Comparison of ENCODE assay signal across 2 cellular contexts in genomic region chr3:124373524-124373923, GRCh38.
A peak's percentile ranks its signal among the peaks of the same experiment; 100 is the strongest.
TF ChIP-seq lines count a peak whose summit lies in the region.

No MANE protein-coding gene starts in this region.

TF ChIP-seq in GM12878, 131 proteins besides CTCF, POLR2A, EP300 and RAD21 (continued from another document and continues in another):
- TF ChIP-seq EZH2 (IDR thresholded peaks at IDR 0.05; ENCODE audit: borderline replicate concordance, control insufficient read depth, low read depth, low read length) (no peak), MEF2A (IDR thresholded peaks at IDR 0.05; ENCODE audit: insufficient read depth, low read depth, low read length) (peak; percentile 91), MTA3 (IDR thresholded peaks at IDR 0.05; ENCODE audit: borderline replicate concordance, low read length) (peak; percentile 86; the same call in 1 of the 2 replicates), BCL3 (IDR thresholded peaks at IDR 0.05; ENCODE audit: borderline replicate concordance, insufficient read depth, low read depth, low read length, poor library complexity, severe bottlenecking) (no peak), JUNB (IDR thresholded peaks at IDR 0.05) (peak; percentile 98), MLLT1 (IDR thresholded peaks at IDR 0.05) (peak; percentile 9; the same call in 1 of the 2 replicates), TAF1 (IDR thresholded peaks at IDR 0.05; ENCODE audit: borderline replicate concordance, low read depth, low read length) (no peak), RFX5 (IDR thresholded peaks at IDR 0.05; ENCODE audit: low read depth, low read length) (no peak), GABPA (IDR thresholded peaks at IDR 0.05; ENCODE audit: low read depth) (peak; percentile 53; the same call in 1 of the 2 replicates), ZBED1 (IDR thresholded peaks at IDR 0.05; ENCODE audit: borderline replicate concordance) (peak; percentile 75; the same call in 1 of the 2 replicates), BCL11A (IDR thresholded peaks at IDR 0.05; ENCODE audit: low read depth, low read length) (peak; percentile 88), ZBTB33 (IDR thresholded peaks at IDR 0.05) (no peak), IKZF2 (IDR thresholded peaks at IDR 0.05) (peak; percentile 73 to 81), IKZF1 (conservative IDR thresholded peaks at IDR 0.05) (peak; percentile 64), DPF2 (IDR thresholded peaks at IDR 0.05) (peak; percentile 49; the same call in 1 of the 2 replicates), IRF4 (IDR thresholded peaks at IDR 0.05; ENCODE audit: low read depth, low read length) (peak; percentile 94), SP1 (IDR thresholded peaks at IDR 0.05; ENCODE audit: low read depth, low read length) (no peak), POLR2AphosphoS5 (IDR thresholded peaks at IDR 0.05; ENCODE audit: low read length) (no peak), TCF12 (IDR thresholded peaks at IDR 0.05; ENCODE audit: low read depth, low read length) (peak; percentile 51), CREM (IDR thresholded peaks at IDR 0.05; ENCODE audit: low read depth) (peak; percentile 69; the same call in 1 of the 2 replicates), NFIC (IDR thresholded peaks at IDR 0.05; ENCODE audit: low read depth, low read length) (peak; percentile 94), FOXM1 (IDR thresholded peaks at IDR 0.05; ENCODE audit: low read depth, low read length) (peak; percentile 96), PML (IDR thresholded peaks at IDR 0.05; ENCODE audit: low read length) (peak; percentile 80; the same call in 1 of the 2 replicates), TCF7 (IDR thresholded peaks at IDR 0.05; ENCODE audit: borderline replicate concordance) (peak; percentile 91), MEF2B (IDR thresholded peaks at IDR 0.05; ENCODE audit: partially characterized antibody, poor library complexity, severe bottlenecking) (peak; percentile 38), ETV6 (conservative IDR thresholded peaks at IDR 0.05 in 1 of 2, IDR thresholded peaks at IDR 0.05 in 1 of 2; ENCODE audit: borderline replicate concordance in 1 of 2, low read depth in 1 of 2) (peak in 1 of 2 experiments; percentile 72; a peak in 2 of 4 replicates), SRF (IDR thresholded peaks at IDR 0.05; ENCODE audit: low read depth in 2 of 2, low read length in 2 of 2) (peak; percentile 38 to 96; a peak in 3 of 4 replicates)

TF ChIP-seq in SK-N-SH, 30 proteins besides CTCF, POLR2A, EP300 and RAD21 (continued from another document):
- TF ChIP-seq POLR2AphosphoS5 (IDR thresholded peaks at IDR 0.05; ENCODE audit: low read depth, low read length) (no peak), TAF1 (IDR thresholded peaks at IDR 0.05; ENCODE audit: borderline replicate concordance, low read depth, low read length) (no peak), ELF1 (IDR thresholded peaks at IDR 0.05) (no peak), MAX (IDR thresholded peaks at IDR 0.05; ENCODE audit: low read depth) (no peak), PBX3 (IDR thresholded peaks at IDR 0.05) (no peak), FOSL2 (IDR thresholded peaks at IDR 0.05; ENCODE audit: borderline replicate concordance, low read depth) (no peak), RXRA (IDR thresholded peaks at IDR 0.05; ENCODE audit: borderline replicate concordance, low read depth) (no peak)
